ENCODE assay signal across 8 cellular contexts in genomic region chr14:24196071-24197061, GRCh38. TPM values are rescaled to one million over a fixed set of nuclear protein-coding genes. Genes with fewer than 3 reads are reported as not detected.
DNase-seq lines count a peak whose midpoint lies in the region; ATAC-seq and TF ChIP-seq lines count a peak whose summit lies in the region.

No MANE protein-coding gene starts in this region.

- POLR2A ChIA-PET in activated CD4-positive, alpha-beta memory T cell treated with anti-CD3 and anti-CD28 coated beads for 36 hours (lab: Charles Lee), result interaction anchor here (0.6 to 4.2 kb wide), 19 partner anchors 10 to 235 kb away, joined by 3 to 26 read pairs (median 5); partner anchors contain the start of genes CHMP4A, DCAF11, DHRS1 and EMC9

- peaks cover 56% of the 10 kb centered on the region for H3K4me1 Mint-ChIP-seq in activated CD4-positive, alpha-beta memory T cell treated with anti-CD3 and anti-CD28 coated beads for 36 hours (ENCODE audit: low read depth)

- CTCF ChIA-PET in activated CD4-positive, alpha-beta memory T cell treated with anti-CD3 and anti-CD28 coated beads for 36 hours (lab: Charles Lee), result interaction anchor here (0.9 to 2.8 kb wide), 14 partner anchors 18 to 235 kb away, joined by 3 to 10 read pairs (median 6); partner anchors contain the start of genes CHMP4A, CIDEB, IRF9 and LTB4R

- peak overlapping the region; percentile 96 for H3K4me3 Mint-ChIP-seq in activated CD4-positive, alpha-beta memory T cell treated with anti-CD3 and anti-CD28 coated beads for 36 hours

- TF ChIP-seq CTCF in C4-2B (conservative IDR thresholded peaks at IDR 0.05) (no peak), heart left ventricle (IDR thresholded peaks at IDR 0.05) (no peak)

- H3K27me3 ChIP-seq in heart left ventricle (no peaks in the 10 kb centered on the region), rectal smooth muscle tissue (ENCODE audit: control insufficient read depth, insufficient read depth, low read length) (no peaks in the 10 kb centered on the region)

- H3K27ac Mint-ChIP-seq in activated CD4-positive, alpha-beta memory T cell treated with anti-CD3 and anti-CD28 coated beads for 36 hours, result peak overlapping the region; percentile 95

- no peaks in the 10 kb centered on the region for H3K9me3 Mint-ChIP-seq in activated CD4-positive, alpha-beta memory T cell treated with anti-CD3 and anti-CD28 coated beads for 36 hours

- WGBS in heart left ventricle, 4 donors, result 36 to 37% (median 36%) methylated on average over 32 to 33 of the region's 33 CpGs

- H3K9ac ChIP-seq in rectal smooth muscle tissue (ENCODE audit: low read length), result peak overlapping the region; percentile 58

- intact Hi-C loops in activated CD4-positive, alpha-beta memory T cell treated with anti-CD3 and anti-CD28 coated beads for 36 hours (cut with micrococcal nuclease), result no loop called here
- intact Hi-C loops in heart left ventricle (cut with DNase I), result no loop called here

- H3K4me3 ChIP-seq in heart left ventricle (peak overlapping the region; percentile 67 to 99 (median 92)), rectal smooth muscle tissue (ENCODE audit: low read length) (peak overlapping the region; percentile 95)

- peak; percentile 24 for ATAC-seq in GM18867 (IDR thresholded peaks at IDR 0.05; ENCODE audit: unreplicated experiment)
- ATAC-seq in HG03520 (IDR thresholded peaks at IDR 0.05; ENCODE audit: unreplicated experiment), result peak; percentile 15
- peak in 3 of 4 donors; percentile 13 to 50 (median 37) for ATAC-seq in heart left ventricle
- ATAC-seq in GM21360 (IDR thresholded peaks at IDR 0.05; ENCODE audit: unreplicated experiment), result no peak

- H3K27ac ChIP-seq in C4-2B (peak overlapping the region; percentile 95), heart left ventricle (peak overlapping the region; percentile 95 to 100 (median 98)), rectal smooth muscle tissue (ENCODE audit: low read depth, low read length) (peak overlapping the region; percentile 99)

- H3K36me3 Mint-ChIP-seq in activated CD4-positive, alpha-beta memory T cell treated with anti-CD3 and anti-CD28 coated beads for 36 hours, result peaks cover 39% of the 10 kb centered on the region

- peaks cover 0 to under 1% (median 0%) of the 10 kb centered on the region in 12 donors for H3K9me3 ChIP-seq in heart left ventricle

- peaks cover 0 to 38% (median 21%) of the 10 kb centered on the region in 9 donors for H3K36me3 ChIP-seq in heart left ventricle
- peaks cover 7% of the 10 kb centered on the region for H3K36me3 ChIP-seq in rectal smooth muscle tissue (ENCODE audit: control insufficient read depth, insufficient read depth, low read length)

- DNase-seq in activated CD4-positive, alpha-beta memory T cell treated with anti-CD3 and anti-CD28 coated beads for 36 hours, result no peak
- peak in 1 of 5 donors; percentile 24 for DNase-seq in heart left ventricle
- DNase-seq in activated CD4-positive, CD25-positive, alpha-beta regulatory T cell treated with anti-CD3 and anti-CD28 coated beads, Interleukin-2, amount 50 U/mL, for 72 hours, result no peak

- no peaks in the 10 kb centered on the region for H3K27me3 Mint-ChIP-seq in activated CD4-positive, alpha-beta memory T cell treated with anti-CD3 and anti-CD28 coated beads for 36 hours

- TF ChIP-seq POLR2A in heart left ventricle (IDR thresholded peaks at IDR 0.05), result no peak

- peaks cover 2 to 50% (median 24%) of the 10 kb centered on the region in 12 donors for H3K4me1 ChIP-seq in heart left ventricle
- peaks cover 14% of the 10 kb centered on the region for H3K4me1 ChIP-seq in rectal smooth muscle tissue (ENCODE audit: control insufficient read depth, insufficient read depth, low read length)

RNA-seq across cellular contexts. Expression of gene TM9SF1, which starts 1.1 kb away (rescaled TPM):
- 10 to 100 TPM; 23.7 to 26.7 TPM for total RNA-seq in activated CD4-positive, alpha-beta memory T cell treated with anti-CD3 and anti-CD28 coated beads for 36 hours
- 10 to 100 TPM; 15.4 to 32.3 (median 26.3) TPM for total RNA-seq in heart left ventricle
- 10 to 100 TPM in 1 of 2 donors, 1 to 10 TPM in 1; 6.1 to 52.8 TPM for polyA plus RNA-seq in heart left ventricle

RNA-seq across cellular contexts. Expression of gene IPO4, which starts 7.8 kb away (rescaled TPM):
- 10 to 100 TPM; 69.5 to 72.6 TPM for total RNA-seq in activated CD4-positive, alpha-beta memory T cell treated with anti-CD3 and anti-CD28 coated beads for 36 hours
- 10 to 100 TPM in 8 of 9 donors, 1 to 10 TPM in 1; 9.1 to 25.6 (median 17.2) TPM for total RNA-seq in heart left ventricle
- polyA plus RNA-seq in heart left ventricle, result 10 to 100 TPM in 1 of 2 donors, 1 to 10 TPM in 1; 1.8 to 40.0 TPM

RNA-seq across cellular contexts. Expression of gene TSSK4, which starts 9.1 kb away (rescaled TPM):
- under 1 TPM in 1 of 2 experiments, not detected in 1; 0.50 TPM for total RNA-seq in activated CD4-positive, alpha-beta memory T cell treated with anti-CD3 and anti-CD28 coated beads for 36 hours
- total RNA-seq in heart left ventricle, result under 1 TPM in 1 of 9 donors, not detected in 8; 0.19 TPM
- polyA plus RNA-seq in heart left ventricle, result under 1 TPM in 1 of 2 donors, not detected in 1; 0.23 TPM

RNA-seq across cellular contexts. Expression of gene CHMP4A, which starts 16.9 kb away (rescaled TPM):
- total RNA-seq in activated CD4-positive, alpha-beta memory T cell treated with anti-CD3 and anti-CD28 coated beads for 36 hours, result 10 to 100 TPM; 79.0 to 84.6 TPM
- 10 to 100 TPM; 20.2 to 42.3 (median 34.5) TPM for total RNA-seq in heart left ventricle
- polyA plus RNA-seq in heart left ventricle, result 10 to 100 TPM; 32.1 to 72.8 TPM

RNA-seq across cellular contexts. Expression of gene MDP1, which starts 19.5 kb away (rescaled TPM):
- total RNA-seq in activated CD4-positive, alpha-beta memory T cell treated with anti-CD3 and anti-CD28 coated beads for 36 hours, result 10 to 100 TPM; 14.2 to 15.8 TPM
- 10 to 100 TPM; 12.8 to 22.6 (median 15.5) TPM for total RNA-seq in heart left ventricle
- polyA plus RNA-seq in heart left ventricle, result 10 to 100 TPM; 20.8 to 26.5 TPM
